In the genomic region with DNA sequence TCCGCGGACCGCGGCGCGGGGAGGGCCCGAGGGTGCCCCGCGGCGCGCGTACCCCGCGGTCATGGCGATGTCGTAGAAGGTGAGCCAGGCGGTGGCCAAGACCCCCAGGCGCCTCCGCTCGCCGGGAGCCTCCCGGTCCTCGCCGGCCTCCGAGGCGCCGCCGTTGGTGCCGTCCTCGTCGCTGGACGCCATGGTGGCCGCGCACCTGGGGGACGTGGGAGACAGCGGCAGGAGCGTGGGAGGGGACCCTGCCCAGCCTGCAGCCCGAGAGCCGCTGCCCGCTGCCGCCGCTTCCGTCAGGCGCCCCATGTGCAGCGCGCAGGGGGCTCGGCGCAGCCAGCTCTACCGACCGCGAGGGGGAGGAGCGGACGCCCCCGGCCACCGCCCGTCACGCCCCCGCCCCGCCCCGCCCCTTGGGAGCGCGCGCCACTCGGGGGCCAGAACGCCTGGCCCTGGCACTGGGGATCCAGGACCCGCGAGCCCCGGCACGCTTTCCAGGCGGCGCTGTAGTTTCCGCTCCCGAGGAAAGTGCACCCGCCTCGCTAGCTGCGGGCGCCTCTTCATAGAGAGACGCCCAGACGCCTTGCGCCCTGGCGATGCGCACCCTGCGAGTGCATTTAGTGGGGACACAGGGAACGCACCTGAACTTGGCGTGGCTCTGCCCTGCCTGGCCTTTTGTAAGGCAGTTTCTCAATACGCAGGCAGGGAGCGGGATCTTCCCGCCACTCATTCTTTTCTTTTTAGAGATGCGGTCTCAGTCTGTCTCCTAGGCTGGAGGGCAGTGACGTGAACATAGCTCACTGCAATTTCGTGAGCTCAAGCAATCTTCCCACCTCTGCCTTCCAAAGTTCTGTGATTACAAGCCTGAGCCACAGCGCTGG, we compare ENCODE assay signal across 8 cellular contexts.
DNase-seq lines count a peak whose midpoint lies in the region; ATAC-seq and TF ChIP-seq lines count a peak whose summit lies in the region.

A gene with protein sequence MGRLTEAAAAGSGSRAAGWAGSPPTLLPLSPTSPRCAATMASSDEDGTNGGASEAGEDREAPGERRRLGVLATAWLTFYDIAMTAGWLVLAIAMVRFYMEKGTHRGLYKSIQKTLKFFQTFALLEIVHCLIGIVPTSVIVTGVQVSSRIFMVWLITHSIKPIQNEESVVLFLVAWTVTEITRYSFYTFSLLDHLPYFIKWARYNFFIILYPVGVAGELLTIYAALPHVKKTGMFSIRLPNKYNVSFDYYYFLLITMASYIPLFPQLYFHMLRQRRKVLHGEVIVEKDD (minus strand): TSS at position 344 of the 881 bp plus-strand sequence. CDS start 35 bp downstream, at position 309.

- peak; percentile 34 for TF ChIP-seq CTCF in choroid plexus epithelial cell (conservative IDR thresholded peaks at IDR 0.05; ENCODE audit: low read depth, low read length)

- H3K4me3 ChIP-seq in choroid plexus epithelial cell (ENCODE audit: low read depth, low read length): peak within 1 kb of the TSS; percentile 73

- DNase-seq in NCI-H2081 (lab: John Stamatoyannopoulos, UW) (peak; percentile 48 to 63), NCI-H2081 treated with DMSO at 0.1 percent for 48 hours (lab: John Stamatoyannopoulos, UW) (no peak), NCI-H146 (lab: John Stamatoyannopoulos, UW) (peak; percentile 86), choroid plexus epithelial cell (ENCODE audit: low read depth) (peak; percentile 74), kidney tubule cell (ENCODE audit: low spot score) (peak; percentile 76)
- peak in 3 of 4 experiments; percentile 26 to 45 (median 32) for DNase-seq in stimulated activated CD4-positive, alpha-beta T cell treated with anti-CD3 and anti-CD28 coated beads, Interleukin-1b, Interleukin-23, amount 100 ng/mL, for 24 hours (ENCODE audit: low read depth in 4 of 4, low spot score in 1 of 4)

- peak; percentile 81 for ATAC-seq in HG02759 (IDR thresholded peaks at IDR 0.05; ENCODE audit: unreplicated experiment)
- ATAC-seq in activated CD4-positive, CD25-positive, alpha-beta regulatory T cell treated with anti-CD3 and anti-CD28 coated beads, Interleukin-2, amount 50 U/mL, for 24 hours: peak; percentile 71 to 75
